20 cellular contexts compared by ENCODE assay signal in genomic region chr6:123524781-123525180, GRCh38.
DNase-seq lines count a peak whose midpoint lies in the region; ATAC-seq, FAIRE-seq and TF ChIP-seq lines count a peak whose summit lies in the region.
"Had no signal": no experiment of that assay in that cellular context is flagged by ENCODE, and none has a peak within 500 bp of the region (broad histone marks: within the 10 kb centered on the region; RNA-seq: fewer than 3 reads in every experiment).

No MANE protein-coding gene starts in this region.

- peaks cover 3% of the 10 kb centered on the region for H3K9me3 Mint-ChIP-seq in CD8-positive, alpha-beta T cell
- H3K9me3 Mint-ChIP-seq in WTC11 = 0 out of 2 replicates have a peak, but pooled peaks cover 3% of the 10 kb centered on the region

- ATAC-seq in CD8-positive, alpha-beta T cell = no peak
- no peak for ATAC-seq in WTC11

- no peaks in the 10 kb centered on the region for H3K27me3 Mint-ChIP-seq in CD8-positive, alpha-beta T cell (ENCODE audit: low read depth)
- no peaks in the 10 kb centered on the region for H3K27me3 Mint-ChIP-seq in WTC11 (ENCODE audit: low read depth)
- H3K27me3 Mint-ChIP-seq: CD4-positive, alpha-beta memory T cell had no signal

- POLR2A ChIA-PET in CD8-positive, alpha-beta T cell (lab: Charles Lee) = no interaction called here
- POLR2A ChIA-PET in WTC11 (lab: Charles Lee) = no interaction called here

- H3K4me3 ChIP-seq in fibroblast of the aortic adventitia (ENCODE audit: low read depth, low read length) (no peak overlapping the region), small intestine (ENCODE audit: low read depth in 1 of 2, low read length in 2 of 2) (no peak overlapping the region)
- H3K4me3 ChIP-seq in CD8-positive, alpha-beta T cell (ENCODE audit: low read depth, low read length) = no peak overlapping the region
- H3K4me3 ChIP-seq: BLaER1, GM23248 had no signal

- 59 to 76% (median 66%) methylated on average over 1 of the region's 1 CpG for WGBS in small intestine, 3 donors

- peak; percentile 67 for DNase-seq in NCI-H2171 treated with DMSO at 0.1 percent for 48 hours (lab: John Stamatoyannopoulos, UW)
- DNase-seq in NCI-H2171 (lab: John Stamatoyannopoulos, UW) = no peak
- DNase-seq in NCI-H226 = peak; percentile 19
- DNase-seq in fibroblast of the aortic adventitia (ENCODE audit: low read depth) = peak; percentile 35
- no peak for DNase-seq in small intestine
- no peak for DNase-seq in CD8-positive, alpha-beta T cell
- no peak for DNase-seq in NCI-H187 (lab: John Stamatoyannopoulos, UW)
- DNase-seq in WTC11 (ENCODE audit: low spot score) = no peak
- DNase-seq: 8988T; Calu3; CD4-positive, alpha-beta memory T cell; DMS153; DMS79; GDM1; GM23248; HCEC 1CT had no signal

- no peaks in the 10 kb centered on the region for H3K27me3 ChIP-seq in small intestine (ENCODE audit: control insufficient read depth in 2 of 2, insufficient read depth in 2 of 2, low read length in 2 of 2)
- no peaks in the 10 kb centered on the region for H3K27me3 ChIP-seq in CD8-positive, alpha-beta T cell (ENCODE audit: insufficient read depth, low read length)
- H3K27me3 ChIP-seq: BLaER1 had no signal

- peak; percentile 39 for FAIRE-seq in small intestine (lab: Jason Lieb, UNC)
- FAIRE-seq: GM18507, H54 had no signal

- H3K27ac ChIP-seq in small intestine (ENCODE audit: low read depth in 1 of 2, low read length in 1 of 2) = no peak overlapping the region
- H3K27ac ChIP-seq in CD8-positive, alpha-beta T cell (ENCODE audit: low read depth, low read length) = no peak overlapping the region
- H3K27ac ChIP-seq: BLaER1, GM23248 had no signal

- H3K9me3 ChIP-seq in small intestine (ENCODE audit: control insufficient read depth, low read depth) = no peaks in the 10 kb centered on the region
- no peaks in the 10 kb centered on the region for H3K9me3 ChIP-seq in CD8-positive, alpha-beta T cell (ENCODE audit: low read length)

- H3K4me1 Mint-ChIP-seq in CD8-positive, alpha-beta T cell (ENCODE audit: low read depth) = no peaks in the 10 kb centered on the region
- H3K4me1 Mint-ChIP-seq in WTC11 = peaks cover 14% of the 10 kb centered on the region
- H3K4me1 Mint-ChIP-seq: CD14-positive monocyte; CD4-positive, alpha-beta memory T cell had no signal

- TF ChIP-seq CTCF in fibroblast of the aortic adventitia (IDR thresholded peaks at IDR 0.05; ENCODE audit: insufficient read depth, low read length) (no peak), WTC11 (IDR thresholded peaks at IDR 0.05) (no peak)
- no peak for TF ChIP-seq CTCF in CD8-positive, alpha-beta T cell (IDR thresholded peaks at IDR 0.05)

- intact Hi-C loops in CD8-positive, alpha-beta T cell (cut with DNase I, micrococcal nuclease) = no loop called here

- H3K4me1 ChIP-seq in small intestine (ENCODE audit: control insufficient read depth in 2 of 2, insufficient read depth in 1 of 2, low read depth in 1 of 2, low read length in 1 of 2) = no peaks in the 10 kb centered on the region
- H3K4me1 ChIP-seq in CD8-positive, alpha-beta T cell (ENCODE audit: insufficient read depth, low read length) = no peaks in the 10 kb centered on the region

- no peaks in the 10 kb centered on the region for H3K36me3 Mint-ChIP-seq in CD8-positive, alpha-beta T cell
- H3K36me3 Mint-ChIP-seq in WTC11 = peaks cover 3% of the 10 kb centered on the region; the same call in 1 of the 2 replicates
- H3K36me3 Mint-ChIP-seq: CD14-positive monocyte; CD4-positive, alpha-beta memory T cell had no signal

- H3K27ac Mint-ChIP-seq in CD8-positive, alpha-beta T cell = no peak overlapping the region
- H3K27ac Mint-ChIP-seq in WTC11 = no peak overlapping the region
- H3K27ac Mint-ChIP-seq: CD14-positive monocyte; CD4-positive, alpha-beta memory T cell had no signal

- no peak overlapping the region for H3K4me3 Mint-ChIP-seq in CD8-positive, alpha-beta T cell
- no peak overlapping the region for H3K4me3 Mint-ChIP-seq in WTC11
- H3K4me3 Mint-ChIP-seq: CD14-positive monocyte; CD4-positive, alpha-beta memory T cell had no signal

- CTCF ChIA-PET in CD8-positive, alpha-beta T cell (lab: Charles Lee) = no interaction called here
- CTCF ChIA-PET in WTC11 (lab: Charles Lee) = no interaction called here

- H3K36me3 ChIP-seq in small intestine (ENCODE audit: control insufficient read depth in 2 of 2, insufficient read depth in 2 of 2, low read length in 2 of 2) = no peaks in the 10 kb centered on the region
- no peaks in the 10 kb centered on the region for H3K36me3 ChIP-seq in CD8-positive, alpha-beta T cell (ENCODE audit: insufficient read depth, low read length)
- H3K36me3 ChIP-seq: BLaER1 had no signal

TF ChIP-seq in WTC11, 78 proteins besides CTCF, POLR2A, EP300 and RAD21:
- TF ChIP-seq MXD4 (CRISPR knock-in tag; IDR thresholded peaks at IDR 0.05; ENCODE audit: borderline replicate concordance) (no peak), ZNF423 (CRISPR knock-in tag; IDR thresholded peaks at IDR 0.05) (no peak), MAX (CRISPR knock-in tag; IDR thresholded peaks at IDR 0.05) (no peak), ATF6 (CRISPR knock-in tag; IDR thresholded peaks at IDR 0.05) (no peak)

Comparison
In these comparisons a context has a peak if more than half of its experiments do, and no peak if none do; other contexts are left out.
1. DNase-seq: peak in NCI-H2171 treated with DMSO at 0.1 percent for 48 hours (single experiment), NCI-H226 (single experiment) and fibroblast of the aortic adventitia (single experiment); none in NCI-H2171 (single experiment), small intestine (single experiment), CD8-positive, alpha-beta T cell (0 of 7), NCI-H187 (0 of 2) and WTC11 (single experiment).